8 cellular contexts compared by ENCODE assay signal in the genomic region with DNA sequence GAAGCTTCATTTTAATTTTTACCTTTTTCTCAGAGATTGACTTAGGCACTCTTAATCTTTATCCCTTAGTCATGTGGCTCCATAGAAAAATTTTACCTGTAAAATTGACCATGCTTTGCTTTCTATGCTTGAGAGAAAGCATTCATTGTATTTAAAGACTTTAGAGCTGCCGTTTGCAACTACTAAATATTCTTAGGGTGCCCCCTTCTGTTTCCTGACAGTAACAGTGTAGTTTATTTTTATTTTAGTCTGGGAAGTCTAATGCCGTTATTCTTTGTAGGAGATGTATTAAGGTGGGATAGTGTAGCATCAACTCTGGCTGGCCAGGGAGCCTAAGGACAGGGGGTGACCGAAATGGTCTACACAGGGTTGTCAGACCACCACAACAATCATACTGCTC.
A peak's percentile ranks its signal among the peaks of the same experiment; 100 is the strongest.
DNase-seq lines count a peak whose midpoint lies in the region; ATAC-seq and TF ChIP-seq lines count a peak whose summit lies in the region.

No MANE protein-coding gene starts in this region.

- no peak overlapping the region for H3K27ac ChIP-seq in cardiac muscle cell
- no peak overlapping the region for H3K27ac ChIP-seq in thyroid gland

- no peaks in the 10 kb centered on the region for H3K36me3 Mint-ChIP-seq in activated T-helper 2 cell treated with anti-CD3 and anti-CD28 coated beads, Interferon-gamma antibody, Interleukin-2, Interleukin-4, amounts not matched to agents 10 μg/mL and 5 μg/mL and 100 μg/mL, durations not matched to agents 14 hours and 24 hours and 36 hours (ENCODE audit: low read depth)

- TF ChIP-seq CTCF in cardiac muscle cell (IDR thresholded peaks at IDR 0.05; ENCODE audit: low read depth, low read length) (peak; percentile 32), thyroid gland (IDR thresholded peaks at IDR 0.05) (peak in 5 of 6 experiments; percentile 21 to 80 (median 60))

- TF ChIP-seq POLR2A in thyroid gland (IDR thresholded peaks at IDR 0.05) = no peak

- 5 to 11% methylated on average over 3 of the region's 3 CpGs for WGBS in thyroid gland, 2 donors

- H3K36me3 ChIP-seq in cardiac muscle cell (no peaks in the 10 kb centered on the region), thyroid gland (no peaks in the 10 kb centered on the region)

- H3K9me3 ChIP-seq in cardiac muscle cell (ENCODE audit: low read depth) (no peaks in the 10 kb centered on the region), thyroid gland (no peaks in the 10 kb centered on the region)

- no peaks in the 10 kb centered on the region for H3K9me3 Mint-ChIP-seq in activated T-helper 2 cell treated with anti-CD3 and anti-CD28 coated beads, Interferon-gamma antibody, Interleukin-2, Interleukin-4, amounts not matched to agents 10 μg/mL and 5 μg/mL and 100 μg/mL, durations not matched to agents 14 hours and 24 hours and 36 hours

- ATAC-seq in HG02623 (IDR thresholded peaks at IDR 0.05; ENCODE audit: unreplicated experiment) = no peak
- ATAC-seq in HG02852 (IDR thresholded peaks at IDR 0.05; ENCODE audit: unreplicated experiment) = no peak

- H3K4me1 Mint-ChIP-seq in activated T-helper 2 cell treated with anti-CD3 and anti-CD28 coated beads, Interferon-gamma antibody, Interleukin-2, Interleukin-4, amounts not matched to agents 10 μg/mL and 5 μg/mL and 100 μg/mL, durations not matched to agents 14 hours and 24 hours and 36 hours (ENCODE audit: low read depth) = no peaks in the 10 kb centered on the region

- peaks cover 3% of the 10 kb centered on the region for H3K4me1 ChIP-seq in cardiac muscle cell (ENCODE audit: low read depth)
- H3K4me1 ChIP-seq in thyroid gland = no peaks in the 10 kb centered on the region

- no peak overlapping the region for H3K4me3 Mint-ChIP-seq in activated T-helper 2 cell treated with anti-CD3 and anti-CD28 coated beads, Interferon-gamma antibody, Interleukin-2, Interleukin-4, amounts not matched to agents 10 μg/mL and 5 μg/mL and 100 μg/mL, durations not matched to agents 14 hours and 24 hours and 36 hours (ENCODE audit: low read depth)

- no peak overlapping the region for H3K27ac Mint-ChIP-seq in activated T-helper 2 cell treated with anti-CD3 and anti-CD28 coated beads, Interferon-gamma antibody, Interleukin-2, Interleukin-4, amounts not matched to agents 10 μg/mL and 5 μg/mL and 100 μg/mL, durations not matched to agents 14 hours and 24 hours and 36 hours

- H3K27me3 Mint-ChIP-seq in activated T-helper 2 cell treated with anti-CD3 and anti-CD28 coated beads, Interferon-gamma antibody, Interleukin-2, Interleukin-4, amounts not matched to agents 10 μg/mL and 5 μg/mL and 100 μg/mL, durations not matched to agents 14 hours and 24 hours and 36 hours (ENCODE audit: low read depth) = no peaks in the 10 kb centered on the region

- no peak overlapping the region for H3K4me3 ChIP-seq in cardiac muscle cell
- no peak overlapping the region for H3K4me3 ChIP-seq in thyroid gland (replicated peaks in 1 of 3)

- intact Hi-C loops in cardiac septum (cut with DNase I) (loop anchor here (2.0 to 5.0 kb wide), 3 partner anchors 319 to 527 kb away; a partner anchor contains a TSS), thyroid gland (cut with DNase I) (loop anchor here (10.0 kb wide), 2 partner anchors 529 to 559 kb away; no protein-coding TSS in a partner anchor)
- intact Hi-C loops in activated T-helper 2 cell treated with anti-CD3 and anti-CD28 coated beads, Interferon-gamma antibody, Interleukin-2, Interleukin-4, amounts not matched to agents 10 μg/mL and 5 μg/mL and 100 μg/mL, durations not matched to agents 14 hours and 24 hours and 36 hours (cut with micrococcal nuclease) = no loop called here

- H3K27me3 ChIP-seq in cardiac muscle cell (no peaks in the 10 kb centered on the region), thyroid gland (no peaks in the 10 kb centered on the region)

- DNase-seq in cardiac muscle cell (ENCODE audit: low read depth in 1 of 2, low spot score in 1 of 2) (peak; percentile 29 to 69), cardiac septum (ENCODE audit: low spot score) (no peak), NCI-H748 treated with DMSO at 0.1 percent for 48 hours (lab: John Stamatoyannopoulos, UW) (peak; percentile 65), fibroblast of peridontal ligament (ENCODE audit: extremely low read depth) (peak; percentile 58), thyroid gland (peak in 1 of 2 donors; percentile 3)
- no peak for DNase-seq in activated T-helper 2 cell treated with anti-CD3 and anti-CD28 coated beads, Interferon-gamma antibody, Interleukin-2, Interleukin-4, amounts not matched to agents 10 μg/mL and 5 μg/mL and 100 μg/mL, durations not matched to agents 14 hours and 24 hours and 36 hours (ENCODE audit: low spot score)

Comparison
In these comparisons a context has a peak if more than half of its experiments do, and no peak if none do; other contexts are left out.
1. DNase-seq: peak in cardiac muscle cell (2 of 2), NCI-H748 treated with DMSO at 0.1 percent for 48 hours (single experiment) and fibroblast of peridontal ligament (single experiment); none in cardiac septum (single experiment) and activated T-helper 2 cell treated with anti-CD3 and anti-CD28 coated beads, Interferon-gamma antibody, Interleukin-2, Interleukin-4, amounts not matched to agents 10 μg/mL and 5 μg/mL and 100 μg/mL, durations not matched to agents 14 hours and 24 hours and 36 hours (single experiment).